Comparison of ENCODE assay signal across 8 cellular contexts in genomic region chr3:197906023-197906849, GRCh38. TPM values are rescaled to one million over a fixed set of nuclear protein-coding genes. Genes with fewer than 3 reads are reported as not detected.
A peak's percentile ranks its signal among the peaks of the same experiment; 100 is the strongest.
DNase-seq lines count a peak whose midpoint lies in the region; ATAC-seq and TF ChIP-seq lines count a peak whose summit lies in the region.

No MANE protein-coding gene starts in this region.

- intact Hi-C loops in OCI-LY7 (cut with micrococcal nuclease; ENCODE audit: unreplicated experiment): loop anchor here (10.0 kb wide), 1 partner anchor 169 kb away; no protein-coding TSS in a partner anchor

- POLR2A ChIA-PET in OCI-LY7 (lab: Charles Lee): interaction anchor here (0.7 to 1.2 kb wide), 3 partner anchors 8 to 50 kb away, joined by 3 read pairs; no protein-coding TSS in a partner anchor
- POLR2A ChIA-PET in naive thymus-derived CD8-positive, alpha-beta T cell (lab: Charles Lee): interaction anchor here (0.6 kb wide), 1 partner anchor 220 kb away, joined by 3 read pairs; no protein-coding TSS in a partner anchor

- TF ChIP-seq CTCF in OCI-LY7 (conservative IDR thresholded peaks at IDR 0.05; ENCODE audit: low read length): peak; percentile 90
- peak; percentile 97 for TF ChIP-seq CTCF in epithelial cell of proximal tubule (conservative IDR thresholded peaks at IDR 0.05; ENCODE audit: low read depth, low read length)

- H3K36me3 Mint-ChIP-seq in naive thymus-derived CD8-positive, alpha-beta T cell: peaks cover 0 to 3% (median 0%) of the 10 kb centered on the region in 3 donors
- peaks cover 10% of the 10 kb centered on the region for H3K36me3 Mint-ChIP-seq in stimulated activated memory B cell treated with anti-CD40 and anti-IgM and Interleukin-4, amounts not matched to agents 10 μg/mL and 1 μg/mL and 100 μg/mL, for 72 hours

- peak; percentile 77 for ATAC-seq in GM21526 (IDR thresholded peaks at IDR 0.05; ENCODE audit: low FRiP score, unreplicated experiment)
- peak; percentile 69 to 78 for ATAC-seq in naive thymus-derived CD8-positive, alpha-beta T cell
- peak; percentile 96 for ATAC-seq in stimulated activated memory B cell treated with anti-CD40 and anti-IgM and Interleukin-4, amounts not matched to agents 10 μg/mL and 1 μg/mL and 100 μg/mL, for 72 hours

- H3K27ac ChIP-seq in HUES48 (ENCODE audit: low read depth, low read length) (peak overlapping the region; percentile 37), OCI-LY7 (ENCODE audit: low read depth, low read length, poor library complexity, severe bottlenecking) (no peak overlapping the region)

- H3K27me3 ChIP-seq in HUES48 (ENCODE audit: control insufficient read depth, insufficient read depth, low read length): no peaks in the 10 kb centered on the region

- H3K4me3 ChIP-seq in HUES48 (ENCODE audit: low read depth, low read length): no peak overlapping the region
- H3K4me3 ChIP-seq in OCI-LY7 (ENCODE audit: low read depth, low read length, poor library complexity, severe bottlenecking): no peak overlapping the region
- no peak overlapping the region for H3K4me3 ChIP-seq in epithelial cell of proximal tubule (ENCODE audit: low read depth, low read length)

- H3K4me3 Mint-ChIP-seq in naive thymus-derived CD8-positive, alpha-beta T cell: peak overlapping the region in 3 of 10 donors; percentile 10 to 23 (median 14)
- peak overlapping the region; percentile 55 for H3K4me3 Mint-ChIP-seq in stimulated activated memory B cell treated with anti-CD40 and anti-IgM and Interleukin-4, amounts not matched to agents 10 μg/mL and 1 μg/mL and 100 μg/mL, for 72 hours

- H3K27me3 Mint-ChIP-seq in naive thymus-derived CD8-positive, alpha-beta T cell: no peaks in the 10 kb centered on the region
- no peaks in the 10 kb centered on the region for H3K27me3 Mint-ChIP-seq in stimulated activated memory B cell treated with anti-CD40 and anti-IgM and Interleukin-4, amounts not matched to agents 10 μg/mL and 1 μg/mL and 100 μg/mL, for 72 hours

- CTCF ChIA-PET in OCI-LY7 (lab: Charles Lee; ENCODE audit: unreplicated experiment): no interaction called here

- no peak overlapping the region for H3K4me2 ChIP-seq in OCI-LY7 (ENCODE audit: low read length)

- no peaks in the 10 kb centered on the region for H3K9me3 Mint-ChIP-seq in naive thymus-derived CD8-positive, alpha-beta T cell
- no peaks in the 10 kb centered on the region for H3K9me3 Mint-ChIP-seq in stimulated activated memory B cell treated with anti-CD40 and anti-IgM and Interleukin-4, amounts not matched to agents 10 μg/mL and 1 μg/mL and 100 μg/mL, for 72 hours

- H3K79me2 ChIP-seq in OCI-LY7 (ENCODE audit: insufficient read depth, low read depth, low read length): no peaks in the 10 kb centered on the region

- no peaks in the 10 kb centered on the region for H3K9me3 ChIP-seq in HUES48 (ENCODE audit: control insufficient read depth, insufficient read depth, low read length)
- no peaks in the 10 kb centered on the region for H3K9me3 ChIP-seq in OCI-LY7 (ENCODE audit: low read length)

- H3K9me2 ChIP-seq in OCI-LY7 (ENCODE audit: insufficient read depth, low read length): no peaks in the 10 kb centered on the region

- no peaks in the 10 kb centered on the region for H4K20me1 ChIP-seq in OCI-LY7 (ENCODE audit: insufficient read depth, low read length)

- H3K4me1 ChIP-seq in HUES48 (ENCODE audit: control insufficient read depth, insufficient read depth, low read length) (peaks cover 5% of the 10 kb centered on the region; the same call in 1 of the 2 replicates), OCI-LY7 (ENCODE audit: insufficient read depth, low read length, poor library complexity, severe bottlenecking) (no peaks in the 10 kb centered on the region)

- BruUV-seq in OCI-LY7 (replicated peaks; lab: Mats Ljungman, UMichigan): no TSS peak

- H3K36me3 ChIP-seq in HUES48 (ENCODE audit: control insufficient read depth, insufficient read depth, low read length) (no peaks in the 10 kb centered on the region), OCI-LY7 (ENCODE audit: insufficient read depth, low read length) (no peaks in the 10 kb centered on the region)

- DNase-seq in DMS53 treated with DMSO at 0.1 percent for 48 hours (lab: John Stamatoyannopoulos, UW; ENCODE audit: unreplicated experiment) (peak; percentile 53), OCI-LY7 (ENCODE audit: low spot score) (peak; percentile 62), activated T-cell treated with anti-CD3 and anti-CD28 coated beads for 4 hours (peak; percentile 64), epithelial cell of proximal tubule (ENCODE audit: low read depth) (peak; percentile 47)
- DNase-seq in naive thymus-derived CD8-positive, alpha-beta T cell: peak; percentile 44 to 85 (median 70)

- H2AFZ ChIP-seq in OCI-LY7 (ENCODE audit: low read length): no peak overlapping the region

- H3K9ac ChIP-seq in HUES48 (ENCODE audit: low read depth, low read length): no peak overlapping the region

- peaks cover 0 to 12% (median 2%) of the 10 kb centered on the region in 4 donors for H3K4me1 Mint-ChIP-seq in naive thymus-derived CD8-positive, alpha-beta T cell
- H3K4me1 Mint-ChIP-seq in stimulated activated memory B cell treated with anti-CD40 and anti-IgM and Interleukin-4, amounts not matched to agents 10 μg/mL and 1 μg/mL and 100 μg/mL, for 72 hours: peaks cover 19% of the 10 kb centered on the region

- peak overlapping the region in 3 of 10 donors; percentile 16 to 49 (median 22) for H3K27ac Mint-ChIP-seq in naive thymus-derived CD8-positive, alpha-beta T cell
- peak overlapping the region; percentile 67 for H3K27ac Mint-ChIP-seq in stimulated activated memory B cell treated with anti-CD40 and anti-IgM and Interleukin-4, amounts not matched to agents 10 μg/mL and 1 μg/mL and 100 μg/mL, for 72 hours

RNA-seq across cellular contexts. Expression of gene RPL35A, which starts 43.8 kb away (rescaled TPM):
- total RNA-seq in OCI-LY7 (2014; rRNA removed; shearing (Covaris generic)): 846 and 968 TPM in 2 replicates
- total RNA-seq in OCI-LY7 (2022) (1,146 and 1,184 TPM in 2 replicates), epithelial cell of proximal tubule (842 and 1,007 TPM in 2 replicates)
- 1,000 to 10,000 TPM; 1,870 to 1,893 TPM for total RNA-seq in naive thymus-derived CD8-positive, alpha-beta T cell
- 1,000 to 10,000 TPM; 2,221 to 2,647 (median 2,624) TPM for polyA plus RNA-seq in naive thymus-derived CD8-positive, alpha-beta T cell

RNA-seq across cellular contexts. Expression of gene LMLN, which starts 53.8 kb away (rescaled TPM):
- total RNA-seq in OCI-LY7 (2014; rRNA removed; shearing (Covaris generic)): 0.50 and 3.7 TPM in 2 replicates
- total RNA-seq in OCI-LY7 (2022) (6.2 and 7.1 TPM in 2 replicates), epithelial cell of proximal tubule (2.0 and 4.0 TPM in 2 replicates)
- 10 to 100 TPM; 11.0 to 13.2 TPM for total RNA-seq in naive thymus-derived CD8-positive, alpha-beta T cell
- polyA plus RNA-seq in naive thymus-derived CD8-positive, alpha-beta T cell: 1 to 10 TPM; 3.3 to 4.9 (median 3.9) TPM
